Comparison of ENCODE assay signal across 1 cellular context in genomic region chr4:99856166-99856565, GRCh38.
TF ChIP-seq lines count a peak whose summit lies in the region.

No MANE protein-coding gene starts in this region.

TF ChIP-seq in SK-N-SH treated with all-trans-retinoic acid at 6 μM for 48 hours, 23 proteins besides CTCF, POLR2A, EP300 and RAD21 (continued from another document):
- TF ChIP-seq CSRNP3 (CRISPR knock-in tag; IDR thresholded peaks at IDR 0.05) (no peak), ZC3H10 (CRISPR knock-in tag; IDR thresholded peaks at IDR 0.05) (no peak)
